ENCODE assay signal across 25 cellular contexts in genomic region chr10:13417459-13418126, GRCh38.
DNase-seq lines count a peak whose midpoint lies in the region; ATAC-seq, FAIRE-seq and TF ChIP-seq lines count a peak whose summit lies in the region.
"Had no signal": no experiment of that assay in that cellular context is flagged by ENCODE, and none has a peak within 500 bp of the region (broad histone marks: within the 10 kb centered on the region; RNA-seq: fewer than 3 reads in every experiment).

No MANE protein-coding gene starts in this region.

- no peak overlapping the region for H2AFZ ChIP-seq in astrocyte (ENCODE audit: low read depth, low read length)
- H2AFZ ChIP-seq in GM23248, result no peak overlapping the region

- H3K9me3 Mint-ChIP-seq in astrocyte (ENCODE audit: unreplicated experiment), result peaks cover 20% of the 10 kb centered on the region

- no peak overlapping the region for H3K4me3 Mint-ChIP-seq in astrocyte (ENCODE audit: unreplicated experiment)
- H3K4me3 Mint-ChIP-seq: activated naive CD4-positive, alpha-beta T cell treated with anti-CD3 and anti-CD28 coated beads for 36 hours; activated T-cell treated with anti-CD3 and anti-CD28 coated beads, Interleukin-2, amount 50 U/mL, for 72 hours; mesothelial cell of epicardium; naive thymus-derived CD8-positive, alpha-beta T cell; WTC11 had no signal

- peaks cover 13% of the 10 kb centered on the region for H3K4me1 ChIP-seq in BLaER1
- H3K4me1 ChIP-seq in astrocyte (ENCODE audit: insufficient read depth, low read length), result no peaks in the 10 kb centered on the region
- no peaks in the 10 kb centered on the region for H3K4me1 ChIP-seq in GM23248 (ENCODE audit: insufficient read depth)
- H3K4me1 ChIP-seq: colonic mucosa, Peyer's patch had no signal

- no peaks in the 10 kb centered on the region for H3K9me2 ChIP-seq in GM23248 (ENCODE audit: insufficient read depth)

- no peak overlapping the region for H3K4me3 ChIP-seq in BLaER1
- H3K4me3 ChIP-seq in astrocyte (ENCODE audit: insufficient read depth, low read depth, low read length), result no peak overlapping the region
- no peak overlapping the region for H3K4me3 ChIP-seq in GM23248
- H3K4me3 ChIP-seq: colonic mucosa, Peyer's patch, transverse colon had no signal

- no peak for TF ChIP-seq CTCF in astrocyte (IDR thresholded peaks at IDR 0.05; ENCODE audit: insufficient read depth, low read depth, low read length)

- H3K4me1 Mint-ChIP-seq in astrocyte (ENCODE audit: low read depth, unreplicated experiment), result no peaks in the 10 kb centered on the region
- H3K4me1 Mint-ChIP-seq: mesothelial cell of epicardium; naive thymus-derived CD8-positive, alpha-beta T cell; WTC11 had no signal

- peaks cover 19% of the 10 kb centered on the region for H3K9me3 ChIP-seq in BLaER1
- H3K9me3 ChIP-seq in astrocyte (ENCODE audit: insufficient read depth, low read depth, low read length), result peaks cover 8% of the 10 kb centered on the region
- H3K9me3 ChIP-seq in GM23248 (ENCODE audit: low read depth), result no peaks in the 10 kb centered on the region
- H3K9me3 ChIP-seq: colonic mucosa, Peyer's patch, transverse colon had no signal

- no peak overlapping the region for H3K27ac ChIP-seq in BLaER1
- no peak overlapping the region for H3K27ac ChIP-seq in astrocyte (ENCODE audit: low read depth, low read length)
- H3K27ac ChIP-seq in GM23248, result no peak overlapping the region
- H3K27ac ChIP-seq: colonic mucosa, Peyer's patch, transverse colon had no signal

- H3K36me3 ChIP-seq in BLaER1 (no peaks in the 10 kb centered on the region), astrocyte (ENCODE audit: insufficient read depth, low read length) (no peaks in the 10 kb centered on the region), GM23248 (ENCODE audit: low read depth) (no peaks in the 10 kb centered on the region)
- H3K36me3 ChIP-seq: colonic mucosa, Peyer's patch, transverse colon had no signal

- WGBS in GM23248 (ENCODE audit: low coverage in 1 of 2, low lambda C conversion rate in 2 of 2, missing lambda C conversion rate in 2 of 2), 2 experiments, result 42 to 49% methylated on average over 9 of the region's 9 CpGs

- DNase-seq in HK-2 (ENCODE audit: unreplicated experiment) (peak; percentile 18), astrocyte (ENCODE audit: low read depth) (peak; percentile 75), myocyte (ENCODE audit: low read depth) (peak; percentile 63), NCI-H128 (lab: John Stamatoyannopoulos, UW; ENCODE audit: unreplicated experiment) (no peak), left ventricle myocardium superior (no peak), GM23248 (no peak)
- DNase-seq: activated naive CD4-positive, alpha-beta T cell treated with anti-CD3 and anti-CD28 coated beads for 36 hours; activated T-cell treated with anti-CD3 and anti-CD28 coated beads, Interleukin-2, amount 50 U/mL, for 72 hours; amygdala; colonic mucosa; effector memory CD4-positive, alpha-beta T cell; foreskin melanocyte; naive thymus-derived CD8-positive, alpha-beta T cell; NCI-H1417; NCI-H2081 treated with DMSO at 0.1 percent for 48 hours; NCI-H345; Peyer's patch; SW 1271; T1000; transverse colon had no signal

- H3K79me2 ChIP-seq in astrocyte (ENCODE audit: insufficient read depth, low read length) (no peaks in the 10 kb centered on the region), GM23248 (ENCODE audit: insufficient read depth) (no peaks in the 10 kb centered on the region)

- H3K27me3 ChIP-seq in BLaER1 (no peaks in the 10 kb centered on the region), astrocyte (ENCODE audit: insufficient read depth, low read length) (peaks cover 4% of the 10 kb centered on the region), GM23248 (replicated peaks; ENCODE audit: insufficient read depth) (no peaks in the 10 kb centered on the region; the same call in 1 of the 2 replicates)
- H3K27me3 ChIP-seq: colonic mucosa, Peyer's patch, transverse colon had no signal

- no peaks in the 10 kb centered on the region for H3K36me3 Mint-ChIP-seq in astrocyte (ENCODE audit: low read depth, unreplicated experiment)
- H3K36me3 Mint-ChIP-seq: mesothelial cell of epicardium had no signal

- FAIRE-seq in astrocyte (lab: Jason Lieb, UNC), result no peak

- no peak overlapping the region for H3K27ac Mint-ChIP-seq in astrocyte (ENCODE audit: unreplicated experiment)
- H3K27ac Mint-ChIP-seq: activated naive CD4-positive, alpha-beta T cell treated with anti-CD3 and anti-CD28 coated beads for 36 hours; activated T-cell treated with anti-CD3 and anti-CD28 coated beads, Interleukin-2, amount 50 U/mL, for 72 hours; mesothelial cell of epicardium; naive thymus-derived CD8-positive, alpha-beta T cell; WTC11 had no signal

- peaks cover 12% of the 10 kb centered on the region for H3K27me3 Mint-ChIP-seq in astrocyte (ENCODE audit: low read depth, unreplicated experiment)

- H3K4me2 ChIP-seq in BLaER1 (peak overlapping the region; percentile 37), astrocyte (ENCODE audit: low read length) (no peak overlapping the region), GM23248 (ENCODE audit: unreplicated experiment) (no peak overlapping the region)

- no peak overlapping the region for H3K9ac ChIP-seq in BLaER1
- no peak overlapping the region for H3K9ac ChIP-seq in astrocyte (ENCODE audit: low read length)
- no peak overlapping the region for H3K9ac ChIP-seq in GM23248

- ATAC-seq in left ventricle myocardium superior (no peak), HG02678 (IDR thresholded peaks at IDR 0.05; ENCODE audit: unreplicated experiment) (no peak)
- ATAC-seq: activated T-cell treated with anti-CD3 and anti-CD28 coated beads, Interleukin-2, amount 50 U/mL, for 72 hours; esophagus mucosa; naive thymus-derived CD8-positive, alpha-beta T cell; WTC11 had no signal

- in situ Hi-C loops in GM23248 (cut with MboI), result no loop called here

- no peaks in the 10 kb centered on the region for H4K20me1 ChIP-seq in BLaER1
- no peaks in the 10 kb centered on the region for H4K20me1 ChIP-seq in astrocyte (ENCODE audit: insufficient read depth, low read length)
- no peaks in the 10 kb centered on the region for H4K20me1 ChIP-seq in GM23248 (ENCODE audit: insufficient read depth)

- intact Hi-C loops in left ventricle myocardium superior (cut with micrococcal nuclease), result no loop called here

- H3F3A ChIP-seq in GM23248 (ENCODE audit: insufficient read depth), result no peaks in the 10 kb centered on the region

Comparison
In these comparisons a context has a peak if more than half of its experiments do, and no peak if none do; other contexts are left out.
1. DNase-seq: peak in HK-2 (single experiment), astrocyte (single experiment) and myocyte (single experiment); none in NCI-H128 (single experiment), left ventricle myocardium superior (single experiment) and GM23248 (single experiment).